ENCODE assay signal across 19 cellular contexts in genomic region chr17:49114703-49115102, GRCh38. TPM values are rescaled to one million over a fixed set of nuclear protein-coding genes. Genes with fewer than 3 reads are reported as not detected.
A peak's percentile ranks its signal among the peaks of the same experiment; 100 is the strongest.
DNase-seq lines count a peak whose midpoint lies in the region; ATAC-seq, FAIRE-seq and TF ChIP-seq lines count a peak whose summit lies in the region.
"Had no signal": no experiment of that assay in that cellular context is flagged by ENCODE, and none has a peak within 500 bp of the region (broad histone marks: within the 10 kb centered on the region; RNA-seq: fewer than 3 reads in every experiment).

No MANE protein-coding gene starts in this region.

- no peaks in the 10 kb centered on the region for H3K36me3 ChIP-seq in HepG2 (replicated peaks in 1 of 2; ENCODE audit: control insufficient read depth in 1 of 2, insufficient read depth in 2 of 2, low read length in 2 of 2)
- no peaks in the 10 kb centered on the region for H3K36me3 ChIP-seq in right lobe of liver
- H3K36me3 ChIP-seq in bronchial epithelial cell (ENCODE audit: control insufficient read depth, insufficient read depth, low read length) = no peaks in the 10 kb centered on the region
- no peaks in the 10 kb centered on the region for H3K36me3 ChIP-seq in esophagus muscularis mucosa
- H3K36me3 ChIP-seq in body of pancreas (replicated peaks in 1 of 2; ENCODE audit: insufficient read depth in 1 of 2, low read depth in 2 of 2) = no peaks in the 10 kb centered on the region
- H3K36me3 ChIP-seq: BLaER1 treated with 17β-estradiol and CSF1 and Interleukin-3, amounts not matched to agents 10 nM and 100 nM had no signal

- H3K9me3 ChIP-seq in HepG2 (ENCODE audit: low read length) (no peaks in the 10 kb centered on the region), right lobe of liver (no peaks in the 10 kb centered on the region), esophagus muscularis mucosa (no peaks in the 10 kb centered on the region), body of pancreas (no peaks in the 10 kb centered on the region)
- H3K9me3 ChIP-seq: BLaER1 treated with 17β-estradiol and CSF1 and Interleukin-3, amounts not matched to agents 10 nM and 100 nM had no signal

- no peak overlapping the region for H3K27ac ChIP-seq in HepG2 (ENCODE audit: extremely low read length, insufficient read depth, low read length)
- H3K27ac ChIP-seq in right lobe of liver = no peak overlapping the region
- H3K27ac ChIP-seq in esophagus muscularis mucosa (replicated peaks in 1 of 4) = no peak overlapping the region
- H3K27ac ChIP-seq in body of pancreas = no peak overlapping the region
- H3K27ac ChIP-seq: BLaER1 treated with 17β-estradiol and CSF1 and Interleukin-3, amounts not matched to agents 10 nM and 100 nM; GM23248 had no signal

- no peak overlapping the region for H2AFZ ChIP-seq in HepG2 (ENCODE audit: low read length)
- H2AFZ ChIP-seq: GM23248 had no signal

- H3K27ac Mint-ChIP-seq in activated CD8-positive, alpha-beta T cell treated with anti-CD3 and anti-CD28 coated beads for 36 hours = no peak overlapping the region
- H3K27ac Mint-ChIP-seq: CD4-positive, CD25-positive, alpha-beta regulatory T cell had no signal

- H3K79me2 ChIP-seq in HepG2 (ENCODE audit: insufficient read depth, low read length) = no peaks in the 10 kb centered on the region

- H3K4me1 ChIP-seq in HepG2 (ENCODE audit: insufficient read depth, low read length) (no peaks in the 10 kb centered on the region), right lobe of liver (no peaks in the 10 kb centered on the region), esophagus muscularis mucosa (no peaks in the 10 kb centered on the region), body of pancreas (no peaks in the 10 kb centered on the region)

- no peaks in the 10 kb centered on the region for H3K9me3 Mint-ChIP-seq in activated CD8-positive, alpha-beta T cell treated with anti-CD3 and anti-CD28 coated beads for 36 hours

- in situ Hi-C loops in HepG2 (cut with HindIII; ENCODE audit: extremely low pct_ligation_motif_present, low pct_unique_long_range_greater_than_20kb) = no loop called here

- ATAC-seq in HepG2 (no peak), right lobe of liver (no peak), HG02798 (IDR thresholded peaks at IDR 0.05; ENCODE audit: poor library complexity, unreplicated experiment) (no peak), body of pancreas (no peak)
- ATAC-seq in activated CD8-positive, alpha-beta T cell treated with anti-CD3 and anti-CD28 coated beads for 36 hours = no peak
- ATAC-seq: HCT116 had no signal

- 47% methylated on average over 1 of the region's 1 CpG for WGBS in HepG2 (ENCODE audit: low lambda C conversion rate)
- WGBS in right lobe of liver (ENCODE audit: insufficient coverage, low coverage, low lambda C conversion rate, missing lambda C conversion rate) = 67% methylated on average over 1 of the region's 1 CpG
- 83% methylated on average over 1 of the region's 1 CpG for WGBS in esophagus muscularis mucosa
- 79 to 84% methylated on average over 1 of the region's 1 CpG for WGBS in body of pancreas, 2 donors

- intact Hi-C loops in HepG2 (cut with micrococcal nuclease; ENCODE audit: unreplicated experiment) = no loop called here
- intact Hi-C loops in right lobe of liver (cut with DNase I) = no loop called here
- intact Hi-C loops in esophagus muscularis mucosa (cut with DNase I) = no loop called here
- intact Hi-C loops in activated CD8-positive, alpha-beta T cell treated with anti-CD3 and anti-CD28 coated beads for 36 hours (cut with micrococcal nuclease) = no loop called here
- intact Hi-C loops in body of pancreas (cut with DNase I) = no loop called here

- no peak overlapping the region for H3K9ac ChIP-seq in HepG2 (ENCODE audit: insufficient read depth, low read depth, low read length)
- H3K9ac ChIP-seq: BLaER1 treated with 17β-estradiol and CSF1 and Interleukin-3, amounts not matched to agents 10 nM and 100 nM; GM23248 had no signal

- H3K27me3 Mint-ChIP-seq in activated CD8-positive, alpha-beta T cell treated with anti-CD3 and anti-CD28 coated beads for 36 hours = peaks cover 19% of the 10 kb centered on the region

- H3K36me3 Mint-ChIP-seq in activated CD8-positive, alpha-beta T cell treated with anti-CD3 and anti-CD28 coated beads for 36 hours (ENCODE audit: low read depth) = no peaks in the 10 kb centered on the region
- H3K36me3 Mint-ChIP-seq: CD4-positive, CD25-positive, alpha-beta regulatory T cell had no signal

- TF ChIP-seq POLR2A in HepG2 (IDR thresholded peaks at IDR 0.05; ENCODE audit: insufficient read depth in 1 of 2, low read depth in 2 of 2, low read length in 2 of 2) (no peak), right lobe of liver (IDR thresholded peaks at IDR 0.05) (no peak), esophagus muscularis mucosa (IDR thresholded peaks at IDR 0.05; ENCODE audit: low read depth) (no peak), body of pancreas (IDR thresholded peaks at IDR 0.05) (no peak)

- CTCF ChIA-PET in HepG2 (lab: Yijun Ruan, JAX; ENCODE audit: low intra/inter-chr PET ratio, low total read pairs) = no interaction called here
- CTCF ChIA-PET in activated CD8-positive, alpha-beta T cell treated with anti-CD3 and anti-CD28 coated beads for 36 hours (lab: Charles Lee) = interaction anchor here (0.8 to 1.7 kb wide), 2 partner anchors 65 to 82 kb away, joined by 3 to 4 read pairs; no protein-coding TSS in a partner anchor

- TF ChIP-seq CTCF in HepG2 (CRISPR knock-in tag; IDR thresholded peaks at IDR 0.05) (no peak), right lobe of liver (IDR thresholded peaks at IDR 0.05) (no peak), bronchial epithelial cell (IDR thresholded peaks at IDR 0.05; ENCODE audit: insufficient read depth, low read length, severe bottlenecking) (no peak), esophagus muscularis mucosa (IDR thresholded peaks at IDR 0.05) (no peak), body of pancreas (IDR thresholded peaks at IDR 0.05) (no peak)
- no peak for TF ChIP-seq CTCF in activated CD8-positive, alpha-beta T cell treated with anti-CD3 and anti-CD28 coated beads for 36 hours (IDR thresholded peaks at IDR 0.05)

- H3K4me3 Mint-ChIP-seq in activated CD8-positive, alpha-beta T cell treated with anti-CD3 and anti-CD28 coated beads for 36 hours = no peak overlapping the region
- H3K4me3 Mint-ChIP-seq: CD4-positive, CD25-positive, alpha-beta regulatory T cell had no signal

- DNase-seq in HepG2 (ENCODE audit: low spot score) (no peak), right lobe of liver (no peak), bronchial epithelial cell (ENCODE audit: low read depth) (peak; percentile 65), esophagus muscularis mucosa (ENCODE audit: extremely low spot score) (peak; percentile 24), body of pancreas (no peak), SK-N-DZ (ENCODE audit: low spot score) (no peak)
- DNase-seq in activated CD8-positive, alpha-beta T cell treated with anti-CD3 and anti-CD28 coated beads for 36 hours = no peak
- DNase-seq: 8988T; ACHN; Calu3; CD4-positive, CD25-positive, alpha-beta regulatory T cell; DMS 273 treated with DMSO at 0.1 percent for 48 hours; GM23248 had no signal

- H3K27me3 ChIP-seq in HepG2 (ENCODE audit: control insufficient read depth in 1 of 2, insufficient read depth in 2 of 2, low read length in 2 of 2) = 0 out of 5 replicates have a peak, but pooled peaks cover 0 to 3% of the 10 kb centered on the region in 2 experiments
- no peaks in the 10 kb centered on the region for H3K27me3 ChIP-seq in right lobe of liver
- no peaks in the 10 kb centered on the region for H3K27me3 ChIP-seq in bronchial epithelial cell (ENCODE audit: control insufficient read depth, insufficient read depth, low read length)
- H3K27me3 ChIP-seq in esophagus muscularis mucosa = peaks cover 0 to 30% (median 0%) of the 10 kb centered on the region in 4 donors
- H3K27me3 ChIP-seq in body of pancreas = no peaks in the 10 kb centered on the region
- H3K27me3 ChIP-seq: BLaER1 treated with 17β-estradiol and CSF1 and Interleukin-3, amounts not matched to agents 10 nM and 100 nM had no signal

- FAIRE-seq in HepG2 (lab: Jason Lieb, UNC) (no peak), bronchial epithelial cell (lab: Jason Lieb, UNC) (no peak)
- FAIRE-seq: GM18507, H54 had no signal

- POLR2A ChIA-PET in HepG2 (lab: Yijun Ruan, JAX) = no interaction called here
- POLR2A ChIA-PET in activated CD8-positive, alpha-beta T cell treated with anti-CD3 and anti-CD28 coated beads for 36 hours (lab: Charles Lee) = no interaction called here

- no peak overlapping the region for H3K4me2 ChIP-seq in HepG2 (ENCODE audit: low read depth, low read length)
- H3K4me2 ChIP-seq: BLaER1 treated with 17β-estradiol and CSF1 and Interleukin-3, amounts not matched to agents 10 nM and 100 nM had no signal

- TF ChIP-seq RAD21 in HepG2 (CRISPR knock-in tag; IDR thresholded peaks at IDR 0.05) = no peak

- H3K4me3 ChIP-seq in HepG2 (replicated peaks in 1 of 3; ENCODE audit: insufficient read depth in 1 of 3, low read depth in 2 of 3, low read length in 3 of 3) = no peak overlapping the region
- no peak overlapping the region for H3K4me3 ChIP-seq in right lobe of liver
- no peak overlapping the region for H3K4me3 ChIP-seq in bronchial epithelial cell (ENCODE audit: low read depth, low read length)
- H3K4me3 ChIP-seq in esophagus muscularis mucosa = no peak overlapping the region
- no peak overlapping the region for H3K4me3 ChIP-seq in body of pancreas
- H3K4me3 ChIP-seq: BLaER1 treated with 17β-estradiol and CSF1 and Interleukin-3, amounts not matched to agents 10 nM and 100 nM; GM23248 had no signal

- no peaks in the 10 kb centered on the region for H4K20me1 ChIP-seq in HepG2 (ENCODE audit: insufficient read depth, low read length)
- H4K20me1 ChIP-seq: BLaER1 treated with 17β-estradiol and CSF1 and Interleukin-3, amounts not matched to agents 10 nM and 100 nM had no signal

- no peak for TF ChIP-seq EP300 in HepG2 (IDR thresholded peaks at IDR 0.05; ENCODE audit: low read depth in 2 of 2, low read length in 2 of 2)
- no peak for TF ChIP-seq EP300 in HepG2 (CRISPR knock-in tag; IDR thresholded peaks at IDR 0.05; ENCODE audit: borderline replicate concordance)
- no peak for TF ChIP-seq EP300 in esophagus muscularis mucosa (IDR thresholded peaks at IDR 0.05)

- no TSS peak for BruUV-seq in HepG2 (replicated peaks; lab: Mats Ljungman, UMichigan)

- H3K4me1 Mint-ChIP-seq in activated CD8-positive, alpha-beta T cell treated with anti-CD3 and anti-CD28 coated beads for 36 hours (ENCODE audit: low read depth) = no peaks in the 10 kb centered on the region
- H3K4me1 Mint-ChIP-seq: CD4-positive, CD25-positive, alpha-beta regulatory T cell had no signal

RNA-seq across cellular contexts. Expression of gene B4GALNT2, which starts 17.9 kb away (rescaled TPM):
- not detected in 2 replicates for total RNA-seq in HepG2 (2016; rRNA removed; fragmentation: Illumina TruSeq; extraction: Trizol)
- total RNA-seq in HepG2 (2016; cell fraction: cytosol; rRNA removed; fragmentation: Illumina TruSeq; extraction: Trizol; ENCODE audit: low read depth) = not detected in 2 replicates
- total RNA-seq in HepG2 (2016; cell fraction: insoluble cytoplasmic fraction; rRNA removed; fragmentation: Illumina TruSeq; extraction: Trizol) = not detected in 2 replicates
- not detected in 2 replicates for total RNA-seq in HepG2 (2016; cell fraction: membrane; rRNA removed; fragmentation: Illumina TruSeq; extraction: Trizol)
- 0.03 and 0.06 TPM in 2 replicates for total RNA-seq in HepG2 (2016; cell fraction: nucleus; rRNA removed; fragmentation: Illumina TruSeq; extraction: Trizol)
- 0.13 TPM in 1 of 2 replicates, not detected in the other for polyA plus RNA-seq in HepG2 (2011; rRNA removed)
- 0.01 and 0.03 TPM in 2 replicates for polyA plus RNA-seq in HepG2 (2011; cell fraction: cytosol; rRNA removed)
- not detected in 2 replicates for polyA plus RNA-seq in HepG2 (2011; cell fraction: nucleus; rRNA removed)
- not detected in 2 replicates for polyA plus RNA-seq in HepG2 (2012)
- not detected in 2 replicates for polyA plus RNA-seq in HepG2 (2016; cell fraction: cytosol; fragmentation: Illumina TruSeq; extraction: Trizol; ENCODE audit: low read depth)
- not detected in 2 replicates for polyA plus RNA-seq in HepG2 (2016; cell fraction: insoluble cytoplasmic fraction; fragmentation: Illumina TruSeq; extraction: Trizol; ENCODE audit: low read depth)
- polyA plus RNA-seq in HepG2 (2016; cell fraction: membrane; fragmentation: Illumina TruSeq; extraction: Trizol; ENCODE audit: low read depth) = 0.01 TPM in 1 of 2 replicates, not detected in the other
- not detected in 2 replicates for polyA plus RNA-seq in HepG2 (2016; cell fraction: nucleus; fragmentation: Illumina TruSeq; extraction: Trizol; ENCODE audit: insufficient read depth, low read depth)
- not detected in 2 replicates for polyA minus RNA-seq in HepG2 (2011; rRNA and poly(A)+ RNA removed; ENCODE audit: low replicate concordance)
- polyA minus RNA-seq in HepG2 (2011; cell fraction: cytosol; rRNA and poly(A)+ RNA removed) = not detected in 2 replicates
- polyA minus RNA-seq in HepG2 (2011; cell fraction: nucleus; rRNA and poly(A)+ RNA removed) = under 0.01 and 0.13 TPM in 2 replicates
- total RNA-seq in right lobe of liver = under 1 TPM in 2 of 6 experiments, not detected in 4; 0.04 to 0.05 TPM
- 4.2 and 7.2 TPM in 2 replicates for total RNA-seq in bronchial epithelial cell
- total RNA-seq in esophagus muscularis mucosa = not detected
- total RNA-seq in activated CD8-positive, alpha-beta T cell treated with anti-CD3 and anti-CD28 coated beads for 36 hours = not detected
- total RNA-seq in body of pancreas = not detected
- not detected in 2 replicates for polyA plus RNA-seq in SK-N-DZ (2014; cell fraction: cytosol; rRNA removed)
- not detected in 2 replicates for polyA plus RNA-seq in SK-N-DZ (2014; cell fraction: nucleus; rRNA removed)
- total RNA-seq: CD4-positive, CD25-positive, alpha-beta regulatory T cell; GM23248; HT1080 had no signal
- polyA plus RNA-seq: CD4-positive, CD25-positive, alpha-beta regulatory T cell; GM23248 had no signal

Comparison
In these comparisons a context has a peak if more than half of its experiments do, and no peak if none do; other contexts are left out.
1. DNase-seq: peak in bronchial epithelial cell (single experiment) and esophagus muscularis mucosa (single experiment); none in HepG2 (single experiment), right lobe of liver (0 of 3), activated CD8-positive, alpha-beta T cell treated with anti-CD3 and anti-CD28 coated beads for 36 hours (single experiment), body of pancreas (0 of 4) and SK-N-DZ (single experiment).